ENCODE assay signal across 8 cellular contexts in genomic region chr20:49674383-49675352, GRCh38. TPM values are rescaled to one million over a fixed set of nuclear protein-coding genes. Genes with fewer than 3 reads are reported as not detected.
DNase-seq lines count a peak whose midpoint lies in the region; ATAC-seq, FAIRE-seq and TF ChIP-seq lines count a peak whose summit lies in the region.

No MANE protein-coding gene starts in this region.

- peaks cover 89% of the 10 kb centered on the region for H3K4me1 ChIP-seq in Caco-2

- intact Hi-C loops in Caco-2 (cut with micrococcal nuclease; ENCODE audit: unreplicated experiment), result loop anchor here (1.0 to 2.0 kb wide), 6 partner anchors 17 to 172 kb away; no protein-coding TSS in a partner anchor

- H3K36me3 ChIP-seq in Caco-2 (ENCODE audit: control insufficient read depth, insufficient read depth, low read length), result no peaks in the 10 kb centered on the region

- peaks cover 38% of the 10 kb centered on the region for H3K36me3 Mint-ChIP-seq in Caco-2 (ENCODE audit: insufficient read depth, unreplicated experiment)
- peaks cover 5% of the 10 kb centered on the region for H3K36me3 Mint-ChIP-seq in effector memory CD8-positive, alpha-beta T cell (ENCODE audit: insufficient read depth)
- H3K36me3 Mint-ChIP-seq in neural crest cell (ENCODE audit: low read depth), result no peaks in the 10 kb centered on the region

- no peak for FAIRE-seq in D721Med (lab: Jason Lieb, UNC)

- TF ChIP-seq CTCF in Caco-2 (IDR thresholded peaks at IDR 0.05; ENCODE audit: insufficient read depth in 1 of 2, low read depth in 1 of 2, low read length in 1 of 2, severe bottlenecking in 1 of 2, unreplicated experiment in 1 of 2), result peak; percentile 41 to 57
- no peak for TF ChIP-seq CTCF in neural crest cell (conservative IDR thresholded peaks at IDR 0.05)
- TF ChIP-seq CTCF in D721Med (IDR thresholded peaks at IDR 0.05; ENCODE audit: insufficient read depth, missing control alignments), result no peak

- H3K27ac Mint-ChIP-seq in Caco-2 (ENCODE audit: unreplicated experiment), result peak overlapping the region; percentile 98
- H3K27ac Mint-ChIP-seq in effector memory CD8-positive, alpha-beta T cell, result peak overlapping the region; percentile 93 to 96
- H3K27ac Mint-ChIP-seq in neural crest cell (ENCODE audit: unreplicated experiment), result peak overlapping the region; percentile 52

- DNase-seq in Caco-2 (peak; percentile 92 to 93), M059J (ENCODE audit: low read depth) (peak; percentile 94), neural crest cell (ENCODE audit: low read depth, low spot score) (no peak), D721Med (ENCODE audit: insufficient read length, low spot score) (no peak), HPDE6-E6E7 (ENCODE audit: extremely low spot score) (no peak)
- no peak for DNase-seq in effector memory CD8-positive, alpha-beta T cell
- no peak for DNase-seq in activated naive CD4-positive, alpha-beta T cell (lab: John Stamatoyannopoulos, UW)

- ATAC-seq in effector memory CD8-positive, alpha-beta T cell (replicated peaks), result no peak
- ATAC-seq in HG02571 (IDR thresholded peaks at IDR 0.05; ENCODE audit: unreplicated experiment), result no peak

- BruUV-seq in Caco-2 (replicated peaks; lab: Mats Ljungman, UMichigan), result TSS peak; percentile 98

- peak overlapping the region; percentile 15 for H3K4me3 ChIP-seq in Caco-2 (ENCODE audit: low read depth, low read length)

- CTCF ChIA-PET in Caco-2 (lab: Charles Lee), result interaction anchor here (0.7 to 2.2 kb wide), 9 partner anchors 10 to 171 kb away, joined by 3 to 10 read pairs (median 5); partner anchors contain the start of gene SLC9A8

- H3K27me3 Mint-ChIP-seq in Caco-2 (ENCODE audit: insufficient read depth, unreplicated experiment), result no peaks in the 10 kb centered on the region
- H3K27me3 Mint-ChIP-seq in effector memory CD8-positive, alpha-beta T cell, result no peaks in the 10 kb centered on the region
- no peaks in the 10 kb centered on the region for H3K27me3 Mint-ChIP-seq in neural crest cell (ENCODE audit: low read depth)

- H3K4me3 Mint-ChIP-seq in Caco-2 (ENCODE audit: unreplicated experiment) (peak overlapping the region; percentile 72), neural crest cell (no peak overlapping the region)
- peak overlapping the region; percentile 66 to 74 for H3K4me3 Mint-ChIP-seq in effector memory CD8-positive, alpha-beta T cell

- H3K4me1 Mint-ChIP-seq in Caco-2 (ENCODE audit: low read depth, unreplicated experiment) (peaks cover 61% of the 10 kb centered on the region), neural crest cell (peaks cover 63% of the 10 kb centered on the region)
- peaks cover 61 to 87% of the 10 kb centered on the region in 2 donors for H3K4me1 Mint-ChIP-seq in effector memory CD8-positive, alpha-beta T cell (ENCODE audit: low read depth in 2 of 2)

- no peaks in the 10 kb centered on the region for H3K27me3 ChIP-seq in Caco-2 (replicated peaks; ENCODE audit: control insufficient read depth, insufficient read depth, low read length)

- no peaks in the 10 kb centered on the region for H3K9me3 ChIP-seq in Caco-2

- H3K9me3 Mint-ChIP-seq in Caco-2 (ENCODE audit: unreplicated experiment), result no peaks in the 10 kb centered on the region
- H3K9me3 Mint-ChIP-seq in effector memory CD8-positive, alpha-beta T cell, result no peaks in the 10 kb centered on the region
- no peaks in the 10 kb centered on the region for H3K9me3 Mint-ChIP-seq in neural crest cell

- POLR2A ChIA-PET in Caco-2 (lab: Charles Lee), result interaction anchor here (1.2 to 1.9 kb wide), 3 partner anchors 25 to 242 kb away, joined by 3 to 11 read pairs (median 6); partner anchors contain the start of genes SLC9A8 and SPATA2

RNA-seq across cellular contexts. Expression of gene B4GALT5, which starts 39.0 kb away (rescaled TPM):
- total RNA-seq in Caco-2 (2022) (65.0 and 67.1 TPM in 2 replicates), neural crest cell (48.9 and 49.0 TPM in 2 replicates)
- total RNA-seq in M059J (2014; rRNA removed; shearing (Covaris generic)), result 30.2 and 46.0 TPM in 2 replicates

Comparison
In these comparisons a context has a peak if more than half of its experiments do, and no peak if none do; other contexts are left out.
1. DNase-seq: peak in Caco-2 (2 of 2) and M059J (single experiment); none in effector memory CD8-positive, alpha-beta T cell (0 of 3), neural crest cell (single experiment), D721Med (single experiment), activated naive CD4-positive, alpha-beta T cell (0 of 4) and HPDE6-E6E7 (single experiment).
2. CTCF ChIP-seq: peak in Caco-2 (2 of 2); none in neural crest cell (single experiment) and D721Med (single experiment).
3. Peak in every context shown above with its lines, with median percentiles within 50 percentile points of each other: H3K27ac Mint-ChIP-seq.